In the genomic region with DNA sequence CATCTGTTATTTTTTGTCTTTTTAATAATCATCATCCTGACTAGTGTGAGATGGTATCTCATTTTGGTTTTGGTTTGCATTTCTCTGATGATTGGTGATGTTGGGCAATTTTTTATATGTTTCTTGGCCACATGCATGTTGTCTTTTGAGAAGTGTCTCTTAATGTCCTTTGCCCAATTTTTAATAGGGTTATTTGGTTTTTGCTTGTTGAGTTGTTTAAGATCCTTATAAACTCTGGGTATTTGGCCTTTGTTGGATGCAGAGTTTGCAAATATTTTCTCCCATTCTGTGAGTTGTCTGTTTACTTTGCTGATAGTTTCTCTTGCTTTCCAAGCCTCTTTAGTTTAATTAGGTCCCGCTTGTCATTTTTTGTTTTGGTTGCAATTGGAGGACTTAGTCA, we compare ENCODE assay signal across 23 cellular contexts.
DNase-seq lines count a peak whose midpoint lies in the region; ATAC-seq, FAIRE-seq and TF ChIP-seq lines count a peak whose summit lies in the region.
"Had no signal": no experiment of that assay in that cellular context is flagged by ENCODE, and none has a peak within 500 bp of the region (broad histone marks: within the 10 kb centered on the region; RNA-seq: fewer than 3 reads in every experiment).

No MANE protein-coding gene starts in this region.

- H3K79me2 ChIP-seq in H9 (ENCODE audit: insufficient read depth, low read length) (no peaks in the 10 kb centered on the region), PC-3 (ENCODE audit: low read length) (no peaks in the 10 kb centered on the region)

- no peaks in the 10 kb centered on the region for H3K9me2 ChIP-seq in PC-3 (replicated peaks; ENCODE audit: low read length)

- no peak overlapping the region for H4K91ac ChIP-seq in H9 (ENCODE audit: insufficient read length, low read depth, low read length)

- no TSS peak for BruUV-seq in PC-3 (replicated peaks; lab: Mats Ljungman, UMichigan)

- H4K20me1 ChIP-seq in H9 (ENCODE audit: control insufficient read depth, insufficient read depth, insufficient read length), result no peaks in the 10 kb centered on the region
- H4K20me1 ChIP-seq in PC-3 (ENCODE audit: low read length), result no peaks in the 10 kb centered on the region

- H4K5ac ChIP-seq in H9 (ENCODE audit: insufficient read length, low read depth, low read length), result no peak overlapping the region

- peaks cover 14 to 18% (median 16%) of the 10 kb centered on the region in 3 experiments for H3K36me3 Mint-ChIP-seq in H9 (ENCODE audit: insufficient read depth in 1 of 3, low read depth in 3 of 3)
- H3K36me3 Mint-ChIP-seq: CD14-positive monocyte had no signal

- H3K4me1 ChIP-seq in A549 (no peaks in the 10 kb centered on the region), H9 (ENCODE audit: insufficient read depth, low read length) (no peaks in the 10 kb centered on the region), PC-3 (ENCODE audit: insufficient read depth, low read length) (peaks cover 14% of the 10 kb centered on the region; the same call in 1 of the 2 replicates)

- H3K36me3 ChIP-seq in PC-3 (ENCODE audit: low read depth, low read length), result no peaks in the 10 kb centered on the region

- H3K27ac ChIP-seq in A549, result no peak overlapping the region
- H3K27ac ChIP-seq in H9 (ENCODE audit: insufficient read length, low read depth, low read length), result no peak overlapping the region
- no peak overlapping the region for H3K27ac ChIP-seq in PC-3 (ENCODE audit: low read length)
- H3K27ac ChIP-seq: 22Rv1, KMS-11 had no signal

- H2BK12ac ChIP-seq in H9 (ENCODE audit: insufficient read length, low read depth, low read length), result no peak overlapping the region

- H3K4me2 ChIP-seq in A549, result no peak overlapping the region
- no peak overlapping the region for H3K4me2 ChIP-seq in H9 (ENCODE audit: insufficient read depth, insufficient read length, low read length)
- H3K4me2 ChIP-seq in PC-3 (ENCODE audit: low read length), result peak overlapping the region; percentile 27
- H3K4me2 ChIP-seq: KMS-11 had no signal

- H3K9ac ChIP-seq in H9 (ENCODE audit: extremely low read depth, insufficient read length, low read length) (no peak overlapping the region), PC-3 (ENCODE audit: low read length) (no peak overlapping the region)
- H3K9ac ChIP-seq: KMS-11 had no signal

- no peak overlapping the region for H3K56ac ChIP-seq in H9 (ENCODE audit: insufficient read length, low read depth, low read length)

- no peak overlapping the region for H3K4me3 Mint-ChIP-seq in H9
- H3K4me3 Mint-ChIP-seq: CD14-positive monocyte, T-helper 17 cell had no signal

- no peak overlapping the region for H2BK20ac ChIP-seq in H9 (ENCODE audit: low read depth, low read length, poor library complexity, severe bottlenecking)

- H2BK120ac ChIP-seq in H9 (ENCODE audit: low read depth, low read length, poor library complexity, severe bottlenecking), result no peak overlapping the region

- TF ChIP-seq CTCF in A549 (IDR thresholded peaks at IDR 0.05), result no peak
- TF ChIP-seq CTCF in H9 (conservative IDR thresholded peaks at IDR 0.05), result no peak
- TF ChIP-seq CTCF in PC-3 (conservative IDR thresholded peaks at IDR 0.05; ENCODE audit: low read depth, low read length), result no peak

- H3K14ac ChIP-seq in H9 (ENCODE audit: insufficient read depth, low read length), result no peak overlapping the region

- no peak for TF ChIP-seq EP300 in A549 (IDR thresholded peaks at IDR 0.05)

- no peak overlapping the region for H2BK15ac ChIP-seq in H9 (ENCODE audit: low read depth, low read length)

- H3K4me3 ChIP-seq in A549, result no peak overlapping the region
- H3K4me3 ChIP-seq in PC-3 (ENCODE audit: low read length), result no peak overlapping the region

- peaks cover 57 to 63% of the 10 kb centered on the region in 2 experiments for H3K9me3 Mint-ChIP-seq in H9

- no peak overlapping the region for H3K18ac ChIP-seq in H9 (ENCODE audit: insufficient read length, low read depth, low read length)

- H3K27me3 Mint-ChIP-seq in H9 (ENCODE audit: low read depth), result no peaks in the 10 kb centered on the region; the same call in 1 of the 2 replicates
- H3K27me3 Mint-ChIP-seq: T-helper 17 cell had no signal

- H2AFZ ChIP-seq in H9 (ENCODE audit: low read length) (no peak overlapping the region), PC-3 (ENCODE audit: low read length) (no peak overlapping the region)

- intact Hi-C loops in PC-3 (cut with micrococcal nuclease), result no loop called here

- FAIRE-seq in A549 (lab: Jason Lieb, UNC), result peak; percentile 99
- FAIRE-seq: HTR-8/SVneo had no signal

- H3F3A ChIP-seq in PC-3 (ENCODE audit: low read length, unreplicated experiment), result no peaks in the 10 kb centered on the region

- H3K27me3 ChIP-seq in H9 (ENCODE audit: insufficient read depth, low read length) (no peaks in the 10 kb centered on the region), PC-3 (ENCODE audit: low read length) (no peaks in the 10 kb centered on the region)

- POLR2A ChIA-PET in A549 (lab: Yijun Ruan, JAX) (no interaction called here), PC-3 (lab: Charles Lee; ENCODE audit: unreplicated experiment) (no interaction called here)

- H3K27ac Mint-ChIP-seq in H9, result peak overlapping the region in 2 of 3 experiments; percentile 34 to 76; a peak in 2 of 7 replicates
- H3K27ac Mint-ChIP-seq: CD14-positive monocyte, T-helper 17 cell had no signal

- H3K9me3 ChIP-seq in A549 (peaks cover 4% of the 10 kb centered on the region; the same call in 1 of the 3 replicates), H9 (ENCODE audit: control insufficient read depth, low read depth, low read length) (no peaks in the 10 kb centered on the region), PC-3 (ENCODE audit: low read length) (no peaks in the 10 kb centered on the region)

- no peak overlapping the region for H3T11ph ChIP-seq in H9 (ENCODE audit: low read length)

- no peak overlapping the region for H4K8ac ChIP-seq in H9 (replicated peaks; ENCODE audit: insufficient read length, low read depth, low read length)

- H3K4me1 Mint-ChIP-seq in H9, result peaks cover 14% of the 10 kb centered on the region in 2 experiments
- H3K4me1 Mint-ChIP-seq: CD14-positive monocyte had no signal

- no peak overlapping the region for H3K4ac ChIP-seq in H9 (ENCODE audit: low read depth, low read length)

- CTCF ChIA-PET in A549 (lab: Yijun Ruan, JAX), result no interaction called here
- CTCF ChIA-PET in PC-3 (lab: Charles Lee), result no interaction called here

- no peak for DNase-seq in A549 (ENCODE audit: low read depth in 1 of 2, low spot score in 1 of 2)
- DNase-seq in H9, result no peak
- DNase-seq in PC-3, result peak; percentile 34
- peak; percentile 15 for DNase-seq in fibroblast of peridontal ligament (ENCODE audit: extremely low read depth)
- no peak for DNase-seq in germinal center (ENCODE audit: low spot score)
- DNase-seq in NOMO-1 treated with dmso at 0.1 percent for 144 hours (lab: John Stamatoyannopoulos, UW; ENCODE audit: unreplicated experiment), result no peak
- DNase-seq: DMS79, GOT3, NCI-H1694, NCI-H2081 treated with DMSO at 0.1 percent for 48 hours, NCI-H2171 treated with DMSO at 0.1 percent for 48 hours, NCI-H524 treated with DMSO at 0.1 percent for 48 hours, NCI-H82, OCI-M1, SW 1271, T-helper 17 cell had no signal

- TF ChIP-seq POLR2A in A549 (IDR thresholded peaks at IDR 0.05; ENCODE audit: low read length), result no peak

- WGBS in A549 (ENCODE audit: missing lambda C conversion rate), result 72% methylated on average over 1 of the region's 1 CpG
- no CpG with 5 or more reads among the region's 1 CpG for WGBS in H9 (ENCODE audit: extremely low coverage, insufficient read length, low lambda C conversion rate)

- no peak overlapping the region for H2AK5ac ChIP-seq in H9 (ENCODE audit: insufficient read length, low read length)

- H3K23me2 ChIP-seq in H9 (ENCODE audit: insufficient read length, low read depth, low read length, poor library complexity, severe bottlenecking), result no peaks in the 10 kb centered on the region

- no peak for TF ChIP-seq RAD21 in A549 (conservative IDR thresholded peaks at IDR 0.05 in 1 of 2, IDR thresholded peaks at IDR 0.05 in 1 of 2)

- no peak for ATAC-seq in A549
- peak; percentile 55 for ATAC-seq in PC-3
- ATAC-seq in HG03460 (IDR thresholded peaks at IDR 0.05; ENCODE audit: unreplicated experiment), result no peak
- no peak for ATAC-seq in HG02642 (IDR thresholded peaks at IDR 0.05; ENCODE audit: poor library complexity, unreplicated experiment)
- ATAC-seq: Right ventricle myocardium inferior, T-helper 17 cell had no signal

- H2BK5ac ChIP-seq in H9 (ENCODE audit: insufficient read length, low read length), result no peak overlapping the region

- no peaks in the 10 kb centered on the region for H3K79me1 ChIP-seq in H9 (ENCODE audit: insufficient read depth, low read depth, low read length, poor library complexity, severe bottlenecking)

- no peak overlapping the region for H3K23ac ChIP-seq in H9 (ENCODE audit: insufficient read length, low read depth, low read length)

TF ChIP-seq in A549, 52 proteins besides CTCF, POLR2A, EP300 and RAD21:
- TF ChIP-seq KDM1A (IDR thresholded peaks at IDR 0.05; ENCODE audit: low read depth) (no peak), CHD4 (IDR thresholded peaks at IDR 0.05; ENCODE audit: borderline replicate concordance) (no peak), NFE2L2 (conservative IDR thresholded peaks at IDR 0.05; ENCODE audit: low read length) (no peak), RFX5 (IDR thresholded peaks at IDR 0.05) (no peak), ZC3H11A (IDR thresholded peaks at IDR 0.05) (no peak), RNF2 (IDR thresholded peaks at IDR 0.05; ENCODE audit: borderline replicate concordance, low read depth) (no peak), MYC (IDR thresholded peaks at IDR 0.05; ENCODE audit: borderline replicate concordance, low read length) (no peak), FOSB (CRISPR knock-in tag; IDR thresholded peaks at IDR 0.05) (no peak), BHLHE40 (IDR thresholded peaks at IDR 0.05; ENCODE audit: low read depth, low read length) (no peak), RARB (CRISPR knock-in tag; IDR thresholded peaks at IDR 0.05) (no peak)
- TF ChIP-seq, protein P1, sequence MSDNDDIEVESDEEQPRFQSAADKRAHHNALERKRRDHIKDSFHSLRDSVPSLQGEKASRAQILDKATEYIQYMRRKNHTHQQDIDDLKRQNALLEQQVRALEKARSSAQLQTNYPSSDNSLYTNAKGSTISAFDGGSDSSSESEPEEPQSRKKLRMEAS (IDR thresholded peaks at IDR 0.05), result no peak
- TF ChIP-seq, protein P2, sequence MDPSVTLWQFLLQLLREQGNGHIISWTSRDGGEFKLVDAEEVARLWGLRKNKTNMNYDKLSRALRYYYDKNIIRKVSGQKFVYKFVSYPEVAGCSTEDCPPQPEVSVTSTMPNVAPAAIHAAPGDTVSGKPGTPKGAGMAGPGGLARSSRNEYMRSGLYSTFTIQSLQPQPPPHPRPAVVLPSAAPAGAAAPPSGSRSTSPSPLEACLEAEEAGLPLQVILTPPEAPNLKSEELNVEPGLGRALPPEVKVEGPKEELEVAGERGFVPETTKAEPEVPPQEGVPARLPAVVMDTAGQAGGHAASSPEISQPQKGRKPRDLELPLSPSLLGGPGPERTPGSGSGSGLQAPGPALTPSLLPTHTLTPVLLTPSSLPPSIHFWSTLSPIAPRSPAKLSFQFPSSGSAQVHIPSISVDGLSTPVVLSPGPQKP (IDR thresholded peaks at IDR 0.05; ENCODE audit: low read depth, low read length), result no peak
TF ChIP-seq in A549: peak in this region for 0.

Comparison
In these comparisons a context has a peak if more than half of its experiments do, and no peak if none do; other contexts are left out.
1. DNase-seq: peak in PC-3 (single experiment) and fibroblast of peridontal ligament (single experiment); none in A549 (0 of 2), H9 (single experiment), germinal center (single experiment) and NOMO-1 treated with dmso at 0.1 percent for 144 hours (single experiment).